Comparison of ENCODE assay signal across 8 cellular contexts in the genomic region with DNA sequence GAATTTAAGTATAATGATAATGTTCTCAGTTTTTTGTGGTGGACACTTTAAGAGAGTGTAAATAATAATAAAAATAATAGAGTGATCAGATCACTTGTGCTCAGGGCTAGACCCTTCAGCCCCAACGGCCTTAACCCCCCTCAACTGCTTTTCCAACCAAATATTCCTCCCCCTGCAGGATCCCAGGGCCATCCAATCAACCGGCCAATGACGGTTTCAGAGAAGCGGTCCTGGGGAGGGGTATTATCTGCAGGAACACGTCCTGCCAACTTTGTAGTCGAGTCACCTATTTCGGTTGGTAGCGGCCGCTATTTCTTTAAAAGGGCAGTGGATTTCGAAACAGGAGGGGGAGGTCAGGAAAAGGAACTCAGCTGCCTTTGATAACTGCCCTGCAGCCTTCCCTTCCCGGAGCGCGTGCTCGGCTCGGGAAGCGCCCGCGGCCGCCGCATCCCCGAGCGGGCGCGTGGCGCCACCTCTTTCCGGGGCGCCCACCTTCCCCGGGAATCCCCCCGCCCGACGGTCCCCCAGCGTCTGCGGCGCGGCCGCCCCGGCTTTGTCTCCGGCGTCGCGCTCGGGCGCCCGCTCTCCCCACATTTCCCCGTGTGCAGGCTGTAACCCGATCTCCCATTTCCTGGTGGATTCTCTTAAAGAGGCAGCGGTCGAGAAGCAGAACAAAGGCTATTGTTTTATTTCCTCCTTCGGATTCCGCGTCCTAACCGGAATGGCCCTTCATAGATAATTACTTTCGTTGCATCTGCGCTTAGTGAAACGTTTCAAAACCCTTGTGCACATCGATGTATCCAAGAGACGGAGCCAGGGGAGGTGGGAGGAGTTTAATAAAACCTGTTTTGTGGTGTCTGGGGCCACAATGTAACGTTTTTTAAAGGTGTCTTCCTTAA. TPM values are rescaled to one million over a fixed set of nuclear protein-coding genes. Genes with fewer than 3 reads are reported as not detected.
DNase-seq lines count a peak whose midpoint lies in the region; ATAC-seq and TF ChIP-seq lines count a peak whose summit lies in the region.

No MANE protein-coding gene starts in this region.

- no peak for TF ChIP-seq CTCF in lower lobe of right lung (IDR thresholded peaks at IDR 0.05)

- H3K9me3 ChIP-seq in ectodermal cell (ENCODE audit: control insufficient read depth, low read length), result no peaks in the 10 kb centered on the region
- no peaks in the 10 kb centered on the region for H3K9me3 ChIP-seq in lower lobe of right lung

- H3K27ac Mint-ChIP-seq in activated CD4-positive, alpha-beta memory T cell treated with anti-CD3 and anti-CD28 coated beads for 36 hours, result peak overlapping the region; percentile 98

- H3K9me3 Mint-ChIP-seq in activated CD4-positive, alpha-beta memory T cell treated with anti-CD3 and anti-CD28 coated beads for 36 hours, result no peaks in the 10 kb centered on the region

- ATAC-seq in GM19351 (IDR thresholded peaks at IDR 0.05; ENCODE audit: unreplicated experiment), result peak; percentile 13
- ATAC-seq in HG03460 (IDR thresholded peaks at IDR 0.05; ENCODE audit: unreplicated experiment), result peak; percentile 37
- ATAC-seq in lower lobe of right lung, result peak; percentile 79 to 84

- no peaks in the 10 kb centered on the region for H3K27me3 ChIP-seq in ectodermal cell (ENCODE audit: control insufficient read depth, insufficient read depth, low read length, poor library complexity, severe bottlenecking)
- H3K27me3 ChIP-seq in lower lobe of right lung (ENCODE audit: low read depth), result no peaks in the 10 kb centered on the region

- H3K4me3 ChIP-seq in ectodermal cell (ENCODE audit: insufficient read depth, low read depth, low read length), result peak overlapping the region; percentile 79
- H3K4me3 ChIP-seq in lower lobe of right lung, result peak overlapping the region; percentile 82

- no peaks in the 10 kb centered on the region for H3K27me3 Mint-ChIP-seq in activated CD4-positive, alpha-beta memory T cell treated with anti-CD3 and anti-CD28 coated beads for 36 hours

- H3K36me3 Mint-ChIP-seq in activated CD4-positive, alpha-beta memory T cell treated with anti-CD3 and anti-CD28 coated beads for 36 hours, result peaks cover 26% of the 10 kb centered on the region

- no peaks in the 10 kb centered on the region for H3K36me3 ChIP-seq in ectodermal cell (ENCODE audit: control insufficient read depth, insufficient read depth, low read length)
- H3K36me3 ChIP-seq in lower lobe of right lung, result no peaks in the 10 kb centered on the region

- POLR2A ChIA-PET in activated CD4-positive, alpha-beta memory T cell treated with anti-CD3 and anti-CD28 coated beads for 36 hours (lab: Charles Lee), result interaction anchor here (1.0 to 3.3 kb wide), 20 partner anchors 14 to 708 kb away, joined by 3 to 31 read pairs (median 6); a partner anchor contains a TSS

- intact Hi-C loops in activated CD4-positive, alpha-beta memory T cell treated with anti-CD3 and anti-CD28 coated beads for 36 hours (cut with micrococcal nuclease), result loop anchor here (1.0 to 5.0 kb wide), 6 partner anchors 67 to 362 kb away; no protein-coding TSS in a partner anchor
- intact Hi-C loops in lower lobe of right lung (cut with DNase I), result no loop called here

- peak overlapping the region; percentile 84 for H3K4me3 Mint-ChIP-seq in activated CD4-positive, alpha-beta memory T cell treated with anti-CD3 and anti-CD28 coated beads for 36 hours

- peak overlapping the region; percentile 99 for H3K27ac ChIP-seq in ectodermal cell (ENCODE audit: insufficient read depth, low read depth, low read length, poor library complexity, severe bottlenecking)
- H3K27ac ChIP-seq in lower lobe of right lung, result peak overlapping the region; percentile 96

- CTCF ChIA-PET in activated CD4-positive, alpha-beta memory T cell treated with anti-CD3 and anti-CD28 coated beads for 36 hours (lab: Charles Lee), result interaction anchor here (0.6 to 2.8 kb wide), 6 partner anchors 38 to 385 kb away, joined by 3 to 16 read pairs (median 4); no protein-coding TSS in a partner anchor

- peaks cover 25% of the 10 kb centered on the region for H3K4me1 Mint-ChIP-seq in activated CD4-positive, alpha-beta memory T cell treated with anti-CD3 and anti-CD28 coated beads for 36 hours (ENCODE audit: low read depth)

- DNase-seq in CD1c-positive myeloid dendritic cell (ENCODE audit: extremely low spot score), result peak; percentile 89
- DNase-seq in NCI-H69 (lab: John Stamatoyannopoulos, UW), result peak; percentile 83
- DNase-seq in activated CD4-positive, alpha-beta memory T cell treated with anti-CD3 and anti-CD28 coated beads for 36 hours, result peak; percentile 67
- peak; percentile 71 for DNase-seq in lower lobe of right lung
- DNase-seq in stimulated activated CD4-positive, alpha-beta T cell treated with anti-CD3 and anti-CD28 coated beads, TNF-alpha, amount 100 ng/mL, for 24 hours (ENCODE audit: low read depth in 3 of 3), result peak; percentile 35 to 51 (median 38)

- 0 to 1% methylated on average over 58 of the region's 58 CpGs for WGBS in ectodermal cell, 2 experiments

- H3K4me1 ChIP-seq in ectodermal cell (ENCODE audit: control insufficient read depth, insufficient read depth, low read length) (peaks cover 13% of the 10 kb centered on the region), lower lobe of right lung (peaks cover 26% of the 10 kb centered on the region)

RNA-seq across cellular contexts. Expression of a gene that starts 0.7 kb away (rescaled TPM):
- total RNA-seq in activated CD4-positive, alpha-beta memory T cell treated with anti-CD3 and anti-CD28 coated beads for 36 hours, result 10 to 100 TPM; 55.3 to 57.5 TPM
- polyA plus RNA-seq in ectodermal cell (2013, experiment 1 of 4), result 9.0 TPM
- polyA plus RNA-seq in ectodermal cell (2013, experiment 2 of 4), result 9.4 TPM
- polyA plus RNA-seq in ectodermal cell (2013, experiment 3 of 4), result 6.1 TPM
- polyA plus RNA-seq in ectodermal cell (2013, experiment 4 of 4), result 6.7 TPM
- 48.4 TPM for total RNA-seq in lower lobe of right lung

Comparison
In these comparisons a context has a peak if more than half of its experiments do, and no peak if none do; other contexts are left out.
1. Peak in every context shown above with its lines: DNase-seq, ATAC-seq, H3K4me3 ChIP-seq and H3K27ac ChIP-seq.
2. DNase-seq: peak in every context shown above with its lines; median percentile 89 in CD1c-positive myeloid dendritic cell; 83 in NCI-H69; 71 in lower lobe of right lung; 67 in activated CD4-positive, alpha-beta memory T cell treated with anti-CD3 and anti-CD28 coated beads for 36 hours; 38 in stimulated activated CD4-positive, alpha-beta T cell treated with anti-CD3 and anti-CD28 coated beads, TNF-alpha, amount 100 ng/mL, for 24 hours.
3. ATAC-seq: peak in every context shown above with its lines; median percentile 82 in lower lobe of right lung; 37 in HG03460; 13 in GM19351.